ENCODE assay signal across 8 cellular contexts in the genomic region with DNA sequence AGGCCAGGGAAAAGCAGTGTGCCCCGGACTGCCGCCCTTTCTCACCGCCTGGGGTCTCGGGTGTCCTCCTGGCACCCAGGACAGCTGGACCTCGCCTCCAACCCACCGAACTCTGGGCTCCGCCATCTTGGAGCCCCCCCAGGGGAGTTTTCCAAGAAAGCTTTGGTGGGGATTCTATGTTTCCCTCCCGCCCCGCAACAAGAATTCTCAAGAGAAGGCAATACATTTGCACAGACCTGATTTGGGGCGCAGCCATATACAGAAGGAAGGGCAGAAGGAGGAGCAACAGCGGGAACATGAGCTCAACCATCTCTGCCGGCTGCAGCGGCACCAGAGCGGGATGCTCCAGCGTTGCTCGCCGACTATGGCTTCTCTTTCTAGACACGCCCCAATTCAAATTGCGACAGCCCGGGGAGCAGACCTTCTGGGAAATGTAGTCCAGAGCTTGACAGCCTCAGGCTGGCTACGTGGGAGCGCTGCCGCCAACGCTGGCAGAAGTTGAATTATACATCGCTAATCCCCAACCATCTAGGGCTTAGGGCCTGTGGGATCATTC. TPM values are rescaled to one million over a fixed set of nuclear protein-coding genes. Genes with fewer than 3 reads are reported as not detected.
DNase-seq lines count a peak whose midpoint lies in the region; ATAC-seq, FAIRE-seq and TF ChIP-seq lines count a peak whose summit lies in the region.

A gene with protein sequence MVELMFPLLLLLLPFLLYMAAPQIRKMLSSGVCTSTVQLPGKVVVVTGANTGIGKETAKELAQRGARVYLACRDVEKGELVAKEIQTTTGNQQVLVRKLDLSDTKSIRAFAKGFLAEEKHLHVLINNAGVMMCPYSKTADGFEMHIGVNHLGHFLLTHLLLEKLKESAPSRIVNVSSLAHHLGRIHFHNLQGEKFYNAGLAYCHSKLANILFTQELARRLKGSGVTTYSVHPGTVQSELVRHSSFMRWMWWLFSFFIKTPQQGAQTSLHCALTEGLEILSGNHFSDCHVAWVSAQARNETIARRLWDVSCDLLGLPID (minus strand): TSS at position 371 of the 556 bp plus-strand sequence. CDS start 61 bp downstream, at position 310.

- peak; percentile 61 for DNase-seq in D721Med (ENCODE audit: insufficient read length, low spot score)
- peak; percentile 54 for DNase-seq in HuH-7.5 (ENCODE audit: low spot score)
- DNase-seq in OCI-M2 (lab: John Stamatoyannopoulos, UW; ENCODE audit: unreplicated experiment) = peak; percentile 78
- DNase-seq in activated T-cell treated with anti-CD3 and anti-CD28 coated beads for 4 hours = peak; percentile 72
- peak; percentile 95 for DNase-seq in epithelial cell of esophagus (ENCODE audit: low read depth)
- DNase-seq in mucosa of descending colon = peak; percentile 86 to 91 (median 90)
- peak; percentile 65 for DNase-seq in stimulated activated CD8-positive, alpha-beta memory T cell treated with anti-CD3 and anti-CD28 coated beads, Interleukin-4, amount 100 ng/mL, for 24 hours (ENCODE audit: low read depth)

- no peaks in the 10 kb centered on the region for H3K4me1 ChIP-seq in mucosa of descending colon (ENCODE audit: low read depth)

- H3K9me3 ChIP-seq in mucosa of descending colon = no peaks in the 10 kb centered on the region

- H3K4me3 ChIP-seq in epithelial cell of esophagus (ENCODE audit: low read length) (peak within 1 kb of the TSS; percentile 98), mucosa of descending colon (peak within 1 kb of the TSS; percentile 42)

- intact Hi-C loops in mucosa of descending colon (cut with DNase I, micrococcal nuclease) = no loop called here

- ATAC-seq in GM21515 (IDR thresholded peaks at IDR 0.05; ENCODE audit: unreplicated experiment) (peak; percentile 87), mucosa of descending colon (peak; percentile 95)

- H3K36me3 ChIP-seq in mucosa of descending colon (ENCODE audit: low read depth) = no peaks in the 10 kb centered on the region

- TF ChIP-seq CTCF in D721Med (IDR thresholded peaks at IDR 0.05; ENCODE audit: insufficient read depth, missing control alignments) (no peak), epithelial cell of esophagus (IDR thresholded peaks at IDR 0.05; ENCODE audit: insufficient read depth, low read depth, low read length, missing control alignments) (no peak), mucosa of descending colon (IDR thresholded peaks at IDR 0.05) (no peak)

- no peak for FAIRE-seq in D721Med (lab: Jason Lieb, UNC)

RNA-seq across cellular contexts. Expression of the gene that starts here (rescaled TPM):
- 10 to 100 TPM; 36.0 to 44.1 (median 38.3) TPM for total RNA-seq in mucosa of descending colon

Comparison
In these comparisons a context has a peak if more than half of its experiments do, and no peak if none do; other contexts are left out.
1. Peak in every context shown above with its lines: DNase-seq, ATAC-seq and H3K4me3 ChIP-seq.